Comparison of ENCODE assay signal across 17 cellular contexts in genomic region chr3:25817107-25817506, GRCh38.
A peak's percentile ranks its signal among the peaks of the same experiment; 100 is the strongest.
DNase-seq lines count a peak whose midpoint lies in the region; ATAC-seq lines count a peak whose summit lies in the region.
"Had no signal": no experiment of that assay in that cellular context is flagged by ENCODE, and none has a peak within 500 bp of the region (broad histone marks: within the 10 kb centered on the region; RNA-seq: fewer than 3 reads in every experiment).

No MANE protein-coding gene starts in this region.

- H3K27ac Mint-ChIP-seq in activated T-cell treated with anti-CD3 and anti-CD28 coated beads, Interleukin-2, amount 50 U/mL, for 24 hours, result peak overlapping the region; percentile 32
- H3K27ac Mint-ChIP-seq: CD14-positive monocyte, GM23338 had no signal

- H3K36me3 Mint-ChIP-seq in activated T-cell treated with anti-CD3 and anti-CD28 coated beads, Interleukin-2, amount 50 U/mL, for 24 hours (ENCODE audit: low read depth), result no peaks in the 10 kb centered on the region
- H3K36me3 Mint-ChIP-seq: CD14-positive monocyte had no signal

- no peak for DNase-seq in activated T-cell treated with anti-CD3 and anti-CD28 coated beads, Interleukin-2, amount 50 U/mL, for 24 hours
- no peak for DNase-seq in activated T-cell treated with anti-CD3 and anti-CD28 coated beads, Interleukin-2, amount 50 U/mL, for 1 hour
- DNase-seq in stimulated activated naive CD8-positive, alpha-beta T cell treated with anti-CD3 and anti-CD28 coated beads, Interleukin-15, Interleukin-2, amounts not matched to agents 100 U/mL and 50 U/mL, for 24 hours, result no peak
- DNase-seq in NCI-H524 (lab: John Stamatoyannopoulos, UW), result no peak
- DNase-seq in KG1 (lab: John Stamatoyannopoulos, UW), result no peak
- no peak for DNase-seq in stimulated activated CD4-positive, alpha-beta T cell treated with anti-CD3 and anti-CD28 coated beads, Interleukin-2, amount 100 ng/mL, for 48 hours
- DNase-seq: activated CD4-positive, alpha-beta T cell treated with anti-CD3 and anti-CD28 coated beads for 48 hours; cerebellar nuclear complex; foreskin fibroblast; left ventricle myocardium superior; NCI-H1694; trophoblast cell had no signal

- peak; percentile 66 for ATAC-seq in GM21723 (IDR thresholded peaks at IDR 0.05; ENCODE audit: unreplicated experiment)
- ATAC-seq in HG03432 (IDR thresholded peaks at IDR 0.05; ENCODE audit: unreplicated experiment), result peak; percentile 58
- peak; percentile 28 for ATAC-seq in stimulated activated naive CD8-positive, alpha-beta T cell treated with anti-CD3 and anti-CD28 coated beads, Interleukin-15, Interleukin-2, amounts not matched to agents 100 U/mL and 50 U/mL, for 24 hours
- ATAC-seq: A549, GM23338, left ventricle myocardium superior had no signal

- peaks cover 3% of the 10 kb centered on the region for H3K27me3 Mint-ChIP-seq in activated T-cell treated with anti-CD3 and anti-CD28 coated beads, Interleukin-2, amount 50 U/mL, for 24 hours

- no peaks in the 10 kb centered on the region for H3K9me3 Mint-ChIP-seq in activated T-cell treated with anti-CD3 and anti-CD28 coated beads, Interleukin-2, amount 50 U/mL, for 24 hours

- peaks cover 9% of the 10 kb centered on the region for H3K4me1 Mint-ChIP-seq in activated T-cell treated with anti-CD3 and anti-CD28 coated beads, Interleukin-2, amount 50 U/mL, for 24 hours (ENCODE audit: low read depth)
- H3K4me1 Mint-ChIP-seq: CD14-positive monocyte had no signal

- no peak overlapping the region for H3K4me3 Mint-ChIP-seq in activated T-cell treated with anti-CD3 and anti-CD28 coated beads, Interleukin-2, amount 50 U/mL, for 24 hours
- H3K4me3 Mint-ChIP-seq: CD14-positive monocyte, GM23338 had no signal
